ENCODE assay signal across 8 cellular contexts in the genomic region with DNA sequence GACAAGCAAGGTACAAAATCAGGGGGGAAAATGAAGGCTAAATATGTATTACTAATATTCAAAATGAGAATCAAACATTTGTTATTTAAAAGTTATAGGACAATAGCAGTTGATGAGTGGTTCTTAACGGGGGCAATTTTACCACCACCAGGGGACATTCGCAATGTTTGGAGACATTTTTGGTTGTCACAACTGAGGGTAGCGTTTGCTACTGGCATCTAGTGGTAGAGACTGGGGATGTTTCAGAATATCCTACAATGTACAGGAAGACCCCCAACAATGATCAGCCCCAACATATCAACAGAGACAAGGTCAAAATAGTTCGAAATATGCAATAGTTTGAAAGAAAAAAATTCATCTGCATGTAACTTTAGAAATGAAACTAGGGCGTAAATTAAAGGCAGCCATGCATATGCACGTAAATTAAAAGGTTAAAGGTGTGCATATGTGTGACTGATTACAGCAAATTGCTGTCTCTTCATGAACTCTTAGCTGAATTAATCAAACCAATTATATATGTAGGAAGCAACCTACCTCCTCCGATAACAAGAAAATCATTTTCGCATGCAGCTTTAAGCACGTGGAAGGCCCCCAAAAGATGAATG.
DNase-seq lines count a peak whose midpoint lies in the region; ATAC-seq, FAIRE-seq and TF ChIP-seq lines count a peak whose summit lies in the region.

No MANE protein-coding gene starts in this region.

- H3K27ac ChIP-seq in 22Rv1 (no peak overlapping the region), endothelial cell of umbilical vein (ENCODE audit: insufficient read depth, low read depth, low read length) (no peak overlapping the region), small intestine (ENCODE audit: low read depth in 1 of 2, low read length in 1 of 2) (peak overlapping the region in 1 of 2 donors; percentile 36)

- no TSS peak for BruUV-seq in endothelial cell of umbilical vein (replicated peaks; lab: Mats Ljungman, UMichigan)

- WGBS in small intestine, 3 donors = 31 to 48% (median 38%) methylated on average over 9 of the region's 9 CpGs

- H3K36me3 ChIP-seq in NT2/D1 (ENCODE audit: insufficient read depth, insufficient read length, low read length) = no peaks in the 10 kb centered on the region
- H3K36me3 ChIP-seq in endothelial cell of umbilical vein (ENCODE audit: control insufficient read depth in 2 of 2, extremely low read depth in 1 of 2, insufficient read depth in 2 of 2, low read length in 2 of 2) = no peaks in the 10 kb centered on the region
- no peaks in the 10 kb centered on the region for H3K36me3 ChIP-seq in small intestine (ENCODE audit: control insufficient read depth in 2 of 2, insufficient read depth in 2 of 2, low read length in 2 of 2)

- dilution Hi-C loops in endothelial cell of umbilical vein (cut with MboI; ENCODE audit: extremely low pct_ligation_motif_present, low sequenced_read_pairs) = no loop called here

- no peaks in the 10 kb centered on the region for H3K4me1 ChIP-seq in NT2/D1 (ENCODE audit: insufficient read depth, insufficient read length)
- H3K4me1 ChIP-seq in endothelial cell of umbilical vein (ENCODE audit: control insufficient read depth, extremely low read depth, insufficient read depth, low read length) = no peaks in the 10 kb centered on the region
- peaks cover 0 to 2% of the 10 kb centered on the region in 2 donors for H3K4me1 ChIP-seq in small intestine (ENCODE audit: control insufficient read depth in 2 of 2, insufficient read depth in 1 of 2, low read depth in 1 of 2, low read length in 1 of 2)

- H3K79me2 ChIP-seq in endothelial cell of umbilical vein (ENCODE audit: control insufficient read depth, insufficient read depth, low read length) = no peaks in the 10 kb centered on the region

- no peak for TF ChIP-seq POLR2A in endothelial cell of umbilical vein (IDR thresholded peaks at IDR 0.05; ENCODE audit: low read depth, low read length)

- H3K9me3 ChIP-seq in NT2/D1 (ENCODE audit: insufficient read depth, low read length) = no peaks in the 10 kb centered on the region
- H3K9me3 ChIP-seq in endothelial cell of umbilical vein (replicated peaks; ENCODE audit: control insufficient read depth, insufficient read depth, low read length) = no peaks in the 10 kb centered on the region
- H3K9me3 ChIP-seq in small intestine (ENCODE audit: control insufficient read depth, low read depth) = no peaks in the 10 kb centered on the region

- CTCF ChIA-PET in endothelial cell of umbilical vein (lab: Charles Lee) = interaction anchor here (0.6 to 1.9 kb wide), 9 partner anchors 10 to 677 kb away, joined by 3 to 14 read pairs (median 4); no protein-coding TSS in a partner anchor

- FAIRE-seq in endothelial cell of umbilical vein (lab: Jason Lieb, UNC) (peak; percentile 35), small intestine (lab: Jason Lieb, UNC) (no peak)

- TF ChIP-seq CTCF in 22Rv1 (IDR thresholded peaks at IDR 0.05) (peak; percentile 54), endothelial cell of umbilical vein (IDR thresholded peaks at IDR 0.05; ENCODE audit: extremely low read depth in 1 of 2, insufficient read depth in 1 of 2, low read depth in 1 of 2, low read length in 2 of 2) (peak; percentile 54 to 61)

- intact Hi-C loops in endothelial cell of umbilical vein (cut with micrococcal nuclease) = loop anchor here (1.0 kb wide), 1 partner anchor 289 kb away; no protein-coding TSS in a partner anchor

- no peak overlapping the region for H3K4me2 ChIP-seq in endothelial cell of umbilical vein (ENCODE audit: insufficient read depth, low read length)

- H3K9ac ChIP-seq in NT2/D1 (ENCODE audit: insufficient read length, low read depth) (no peak overlapping the region), endothelial cell of umbilical vein (replicated peaks; ENCODE audit: extremely low read depth, insufficient read depth, low read length) (no peak overlapping the region)

- no peaks in the 10 kb centered on the region for H3K9me1 ChIP-seq in endothelial cell of umbilical vein (replicated peaks; ENCODE audit: control insufficient read depth, extremely low read depth, insufficient read depth, low read length)

- H2AFZ ChIP-seq in endothelial cell of umbilical vein (ENCODE audit: low read depth, low read length) = no peak overlapping the region

- ATAC-seq in HG03378 (IDR thresholded peaks at IDR 0.05; ENCODE audit: unreplicated experiment) = no peak

- DNase-seq in Daoy (ENCODE audit: low read depth) = peak; percentile 15
- DNase-seq in HCEC 1CT = peak; percentile 5
- DNase-seq in NT2/D1 (ENCODE audit: low read depth, low spot score) = peak; percentile 9
- peak; percentile 41 for DNase-seq in endothelial cell of umbilical vein (ENCODE audit: low read depth, low spot score)
- DNase-seq in retina = peak; percentile 25
- DNase-seq in small intestine = no peak

- no peaks in the 10 kb centered on the region for H4K20me1 ChIP-seq in endothelial cell of umbilical vein (replicated peaks; ENCODE audit: control insufficient read depth, extremely low read depth, insufficient read depth, low read length)

- H3K4me3 ChIP-seq in NT2/D1 (ENCODE audit: insufficient read length, low read depth) = no peak overlapping the region
- no peak overlapping the region for H3K4me3 ChIP-seq in endothelial cell of umbilical vein (replicated peaks in 1 of 3; ENCODE audit: insufficient read depth in 1 of 3, low read depth in 1 of 3, low read length in 3 of 3)
- no peak overlapping the region for H3K4me3 ChIP-seq in small intestine (ENCODE audit: low read depth in 1 of 2, low read length in 2 of 2)

- POLR2A ChIA-PET in endothelial cell of umbilical vein (lab: Charles Lee) = no interaction called here

- no peaks in the 10 kb centered on the region for H3K27me3 ChIP-seq in NT2/D1 (ENCODE audit: insufficient read depth, insufficient read length)
- H3K27me3 ChIP-seq in endothelial cell of umbilical vein (ENCODE audit: control insufficient read depth in 2 of 2, insufficient read depth in 2 of 2, low read length in 2 of 2) = peaks cover 2 to 8% of the 10 kb centered on the region in 2 experiments
- H3K27me3 ChIP-seq in small intestine (ENCODE audit: control insufficient read depth in 2 of 2, insufficient read depth in 2 of 2, low read length in 2 of 2) = no peaks in the 10 kb centered on the region

TF ChIP-seq in endothelial cell of umbilical vein, 7 proteins besides CTCF, POLR2A, EP300 and RAD21:
- TF ChIP-seq MYC (IDR thresholded peaks at IDR 0.05; ENCODE audit: low read depth, low read length) (no peak), JUN (IDR thresholded peaks at IDR 0.05; ENCODE audit: borderline replicate concordance, insufficient read depth, insufficient read length, low read depth) (no peak), POLR2AphosphoS5 (IDR thresholded peaks at IDR 0.05; ENCODE audit: insufficient read depth, low read depth, low read length) (no peak), EZH2 (IDR thresholded peaks at IDR 0.05; ENCODE audit: borderline replicate concordance, low read depth, low read length, severe bottlenecking) (no peak), FOS (IDR thresholded peaks at IDR 0.05; ENCODE audit: borderline replicate concordance, insufficient read depth, low read length) (no peak), GATA2 (IDR thresholded peaks at IDR 0.05; ENCODE audit: insufficient read depth, insufficient read length, low read depth, low read length) (no peak)
- TF ChIP-seq, protein P1, sequence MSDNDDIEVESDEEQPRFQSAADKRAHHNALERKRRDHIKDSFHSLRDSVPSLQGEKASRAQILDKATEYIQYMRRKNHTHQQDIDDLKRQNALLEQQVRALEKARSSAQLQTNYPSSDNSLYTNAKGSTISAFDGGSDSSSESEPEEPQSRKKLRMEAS (IDR thresholded peaks at IDR 0.05; ENCODE audit: insufficient read depth, insufficient read length) = no peak
TF ChIP-seq in endothelial cell of umbilical vein: peak in this region for 0.
